ENCODE assay signal across 9 cellular contexts in genomic region chr11:28106351-28107043, GRCh38. TPM values are rescaled to one million over a fixed set of nuclear protein-coding genes. Genes with fewer than 3 reads are reported as not detected.
DNase-seq lines count a peak whose midpoint lies in the region; ATAC-seq, FAIRE-seq and TF ChIP-seq lines count a peak whose summit lies in the region.
"Had no signal": no experiment of that assay in that cellular context is flagged by ENCODE, and none has a peak within 500 bp of the region (broad histone marks: within the 10 kb centered on the region; RNA-seq: fewer than 3 reads in every experiment).

No MANE protein-coding gene starts in this region.

- peak overlapping the region; percentile 97 for H3K27ac Mint-ChIP-seq in Calu3 (ENCODE audit: unreplicated experiment)
- H3K27ac Mint-ChIP-seq in naive thymus-derived CD8-positive, alpha-beta T cell, result peak overlapping the region in 5 of 10 donors; percentile 52 to 99 (median 76)

- ATAC-seq in K562, result no peak
- ATAC-seq in naive thymus-derived CD8-positive, alpha-beta T cell, result no peak
- ATAC-seq in HG02678 (IDR thresholded peaks at IDR 0.05; ENCODE audit: unreplicated experiment), result no peak

- H3K9me3 Mint-ChIP-seq in Calu3 (ENCODE audit: low read depth, unreplicated experiment), result no peaks in the 10 kb centered on the region
- no peaks in the 10 kb centered on the region for H3K9me3 Mint-ChIP-seq in naive thymus-derived CD8-positive, alpha-beta T cell

- peak overlapping the region; percentile 22; the same call in 1 of the 2 replicates for H2AFZ ChIP-seq in K562 (ENCODE audit: low read depth, low read length)

- H3K4me3 ChIP-seq in MG63 (peak overlapping the region; percentile 85), K562 (peak overlapping the region; percentile 78)

- BruUV-seq in Calu3 (replicated peaks; lab: Mats Ljungman, UMichigan) (no TSS peak), K562 (replicated peaks; lab: Mats Ljungman, UMichigan) (no TSS peak)

- peaks cover 43% of the 10 kb centered on the region for H3K36me3 Mint-ChIP-seq in Calu3 (ENCODE audit: insufficient read depth, unreplicated experiment)
- H3K36me3 Mint-ChIP-seq in naive thymus-derived CD8-positive, alpha-beta T cell, result no peaks in the 10 kb centered on the region

- no peak for TF ChIP-seq POLR2A in K562 (conservative IDR thresholded peaks at IDR 0.05)

- no peaks in the 10 kb centered on the region for H3K9me1 ChIP-seq in K562 (ENCODE audit: control insufficient read depth, insufficient read depth, low read length)

- no peak for TF ChIP-seq RAD21 in K562 (CRISPR knock-in tag; conservative IDR thresholded peaks at IDR 0.05 in 1 of 2, IDR thresholded peaks at IDR 0.05 in 1 of 2)

- 3% methylated on average over 14 of the region's 14 CpGs for WGBS in K562 (ENCODE audit: insufficient coverage, low coverage, missing lambda C conversion rate)

- H3K4me3 Mint-ChIP-seq in Calu3 (ENCODE audit: low read depth, unreplicated experiment), result peak overlapping the region; percentile 87
- H3K4me3 Mint-ChIP-seq in naive thymus-derived CD8-positive, alpha-beta T cell, result peak overlapping the region in 7 of 10 donors; percentile 19 to 92 (median 50)

- in situ Hi-C loops in K562 (cut with MboI), result no loop called here

- H3K27me3 Mint-ChIP-seq in Calu3 (ENCODE audit: unreplicated experiment), result no peaks in the 10 kb centered on the region
- no peaks in the 10 kb centered on the region for H3K27me3 Mint-ChIP-seq in naive thymus-derived CD8-positive, alpha-beta T cell

- peaks cover 98% of the 10 kb centered on the region for H3K79me2 ChIP-seq in K562 (ENCODE audit: control insufficient read depth, insufficient read depth, low read length)

- H3K27me3 ChIP-seq in MG63, result no peaks in the 10 kb centered on the region
- H3K27me3 ChIP-seq in K562 (ENCODE audit: control insufficient read depth in 2 of 2, insufficient read depth in 2 of 2, low read length in 2 of 2), result no peaks in the 10 kb centered on the region

- TF ChIP-seq CTCF in Calu3 (IDR thresholded peaks at IDR 0.05; ENCODE audit: unreplicated experiment) (no peak), K562 (IDR thresholded peaks at IDR 0.05 in 2 of 3, conservative IDR thresholded peaks at IDR 0.05 in 1 of 3; ENCODE audit: insufficient read depth in 2 of 3, low read depth in 1 of 3, low read length in 3 of 3) (no peak)

- peaks cover 33% of the 10 kb centered on the region for H3K4me1 Mint-ChIP-seq in Calu3 (ENCODE audit: low read depth, unreplicated experiment)
- H3K4me1 Mint-ChIP-seq in naive thymus-derived CD8-positive, alpha-beta T cell, result peaks cover 16 to 51% (median 41%) of the 10 kb centered on the region in 4 donors

- intact Hi-C loops in Calu3 (cut with micrococcal nuclease; ENCODE audit: unreplicated experiment), result loop anchor here (5.0 kb wide), 3 partner anchors 241 to 1226 kb away; no protein-coding TSS in a partner anchor
- intact Hi-C loops in K562 (cut with micrococcal nuclease), result no loop called here
- intact Hi-C loops in cardiac septum (cut with DNase I), result loop anchor here (10.0 kb wide), 1 partner anchor 412 kb away; no protein-coding TSS in a partner anchor

- H3K36me3 ChIP-seq in MG63 (peaks cover 10% of the 10 kb centered on the region; the same call in 1 of the 2 replicates), K562 (ENCODE audit: control insufficient read depth, insufficient read depth, low read length) (peaks cover 3% of the 10 kb centered on the region; the same call in 1 of the 3 replicates)

- FAIRE-seq in K562 (lab: Jason Lieb, UNC), result no peak

- CTCF ChIA-PET in Calu3 (lab: Charles Lee), result interaction anchor here (0.6 to 2.9 kb wide), 6 partner anchors 130 to 1053 kb away, joined by 3 to 20 read pairs (median 3); partner anchors contain the start of gene BDNF
- CTCF ChIA-PET in K562 (lab: Yijun Ruan, JAX; ENCODE audit: low intra/inter-chr PET ratio), result no interaction called here

- H3K27ac ChIP-seq in K562 (ENCODE audit: extremely low read depth, low read depth, low read length), result peak overlapping the region; percentile 97

- peak overlapping the region; percentile 74 to 98 for H3K9ac ChIP-seq in K562 (ENCODE audit: insufficient read depth in 1 of 2, low read depth in 2 of 2, low read length in 2 of 2)

- TF ChIP-seq EP300 in K562 (IDR thresholded peaks at IDR 0.05; ENCODE audit: low read length), result no peak

- peak overlapping the region; percentile 98 for H3K4me2 ChIP-seq in K562 (ENCODE audit: insufficient read depth, low read length)

- no peak for DNase-seq in Calu3
- no peak for DNase-seq in MG63
- no peak for DNase-seq in K562 (ENCODE audit: extremely low read depth in 1 of 4, low spot score in 3 of 4)
- no peak for DNase-seq in naive thymus-derived CD8-positive, alpha-beta T cell
- no peak for DNase-seq in cardiac septum (ENCODE audit: low spot score)
- no peak for DNase-seq in stimulated activated CD4-positive, alpha-beta T cell treated with anti-CD3 and anti-CD28 coated beads, Interleukin-1b, Interleukin-23, amount 100 ng/mL, for 48 hours
- DNase-seq in iPS-NIHi11 (ENCODE audit: low spot score), result no peak
- DNase-seq: NCI-H1436 had no signal

- POLR2A ChIA-PET in K562 (lab: Yijun Ruan, JAX), result interaction anchor here (0.6 to 2.8 kb wide), 6 partner anchors 10 to 37 kb away, joined by 3 to 21 read pairs (median 4); no protein-coding TSS in a partner anchor
- POLR2A ChIA-PET in naive thymus-derived CD8-positive, alpha-beta T cell (lab: Charles Lee), result no interaction called here

- peaks cover 0 to 4% of the 10 kb centered on the region in 2 experiments; a peak in 3 of 5 replicates for H3K4me1 ChIP-seq in K562 (replicated peaks in 1 of 2; ENCODE audit: control insufficient read depth in 2 of 2, insufficient read depth in 2 of 2, low read length in 2 of 2)

- H3K9me3 ChIP-seq in MG63 (no peaks in the 10 kb centered on the region), K562 (replicated peaks; ENCODE audit: control insufficient read depth, insufficient read depth, low read depth, low read length) (no peaks in the 10 kb centered on the region)

- no peaks in the 10 kb centered on the region for H4K20me1 ChIP-seq in K562 (replicated peaks; ENCODE audit: control insufficient read depth, insufficient read depth, low read length)

TF ChIP-seq in K562, 482 proteins besides CTCF, POLR2A, EP300 and RAD21 (continues in another document):
- no peak for TF ChIP-seq CBX1 (IDR thresholded peaks at IDR 0.05; ENCODE audit: low read depth)
- peak; percentile 58; the same call in 1 of the 2 replicates for TF ChIP-seq MAFK (IDR thresholded peaks at IDR 0.05; ENCODE audit: low read length)

RNA-seq across cellular contexts. Expression of gene KIF18A, which starts 1.5 kb away (rescaled TPM):
- total RNA-seq in Calu3 (2022) (29.9 and 31.5 TPM in 2 replicates), K562 (2014; rRNA removed) (15.1 and 16.4 TPM in 2 replicates), K562 (2014; rRNA removed; fragmentation: Illumina TruSeq; extraction: Trizol) (36.1 and 42.6 TPM in 2 replicates), K562 (2015; rRNA removed; fragmentation: Illumina TruSeq; extraction: Trizol) (29.6 and 32.9 TPM in 2 replicates), K562 (2021) (22.1 and 22.5 TPM in 2 replicates), cardiac septum (0.27 TPM)
- total RNA-seq in MG63 (2014; rRNA removed; shearing (Covaris generic); ENCODE audit: low replicate concordance), result 12.4 and 41.3 TPM in 2 replicates
- 29.1 and 184 TPM in 2 replicates for total RNA-seq in K562 (2011; cell fraction: chromatin; rRNA removed; ENCODE audit: low replicate concordance)
- 14.5 and 23.7 TPM in 2 replicates for total RNA-seq in K562 (2011; cell fraction: nucleolus; rRNA removed)
- total RNA-seq in K562 (2011; cell fraction: nucleoplasm; rRNA removed), result 44.7 and 45.4 TPM in 2 replicates
- polyA plus RNA-seq in K562 (2011; rRNA removed) (22.0 and 24.4 TPM in 2 replicates), K562 (2014; fragmentation: Illumina TruSeq; extraction: Trizol) (24.1 and 27.0 TPM in 2 replicates), K562 (2014; fragmentation: Nextera tagmentation; extraction: Ambion mirVana) (10 to 100 TPM; 20.8 to 24.3 TPM), K562 (2014; rRNA removed) (17.3 TPM in 2 replicates)
- polyA plus RNA-seq in K562 (2011; cell fraction: cytosol; rRNA removed), result 2.9 and 7.4 TPM in 2 replicates
- 14.0 and 23.7 TPM in 2 replicates for polyA plus RNA-seq in K562 (2011; cell fraction: nucleus; rRNA removed)
- 18.1 and 19.0 TPM in 2 replicates for polyA plus RNA-seq in K562 (2012)
- 66.0 and 74.0 TPM in 2 replicates for polyA minus RNA-seq in K562 (2011; rRNA and poly(A)+ RNA removed)
- 12.3 and 14.2 TPM in 2 replicates for polyA minus RNA-seq in K562 (2011; cell fraction: cytosol; rRNA and poly(A)+ RNA removed)
- polyA minus RNA-seq in K562 (2011; cell fraction: nucleus; rRNA and poly(A)+ RNA removed), result 73.2 and 125 TPM in 2 replicates
- under 1 TPM; 0.39 to 0.52 TPM for total RNA-seq in naive thymus-derived CD8-positive, alpha-beta T cell
- polyA plus RNA-seq in naive thymus-derived CD8-positive, alpha-beta T cell, result 1 to 10 TPM in 1 of 3 donors, under 1 TPM in 2; 0.20 to 1.2 (median 0.41) TPM

RNA-seq across cellular contexts. Expression of gene METTL15, which starts 1.7 kb away (rescaled TPM):
- total RNA-seq in Calu3 (2022), result 19.0 and 19.4 TPM in 2 replicates
- 14.4 and 20.6 TPM in 2 replicates for total RNA-seq in MG63 (2014; rRNA removed; shearing (Covaris generic); ENCODE audit: low replicate concordance)
- 32.0 and 54.2 TPM in 2 replicates for total RNA-seq in K562 (2011; cell fraction: chromatin; rRNA removed; ENCODE audit: low replicate concordance)
- 11.5 and 16.8 TPM in 2 replicates for total RNA-seq in K562 (2011; cell fraction: nucleolus; rRNA removed)
- total RNA-seq in K562 (2011; cell fraction: nucleoplasm; rRNA removed), result 26.0 and 39.6 TPM in 2 replicates
- total RNA-seq in K562 (2014; rRNA removed), result 10.4 and 10.7 TPM in 2 replicates
- 21.7 and 24.2 TPM in 2 replicates for total RNA-seq in K562 (2014; rRNA removed; fragmentation: Illumina TruSeq; extraction: Trizol)
- total RNA-seq in K562 (2015; rRNA removed; fragmentation: Illumina TruSeq; extraction: Trizol), result 15.9 and 16.1 TPM in 2 replicates
- 12.5 and 15.9 TPM in 2 replicates for total RNA-seq in K562 (2021)
- polyA plus RNA-seq in K562 (2011; rRNA removed), result 17.5 and 20.4 TPM in 2 replicates
- polyA plus RNA-seq in K562 (2011; cell fraction: cytosol; rRNA removed), result 6.8 and 11.1 TPM in 2 replicates
- 13.2 and 14.6 TPM in 2 replicates for polyA plus RNA-seq in K562 (2011; cell fraction: nucleus; rRNA removed)
- 8.5 and 8.6 TPM in 2 replicates for polyA plus RNA-seq in K562 (2012)
- 10.1 and 12.1 TPM in 2 replicates for polyA plus RNA-seq in K562 (2014; fragmentation: Illumina TruSeq; extraction: Trizol)
- polyA plus RNA-seq in K562 (2014; fragmentation: Nextera tagmentation; extraction: Ambion mirVana), result 10 to 100 TPM; 19.1 to 20.9 TPM
- polyA plus RNA-seq in K562 (2014; rRNA removed), result 11.6 and 12.0 TPM in 2 replicates
- polyA minus RNA-seq in K562 (2011; rRNA and poly(A)+ RNA removed), result 32.8 and 40.0 TPM in 2 replicates
- 10.6 and 13.9 TPM in 2 replicates for polyA minus RNA-seq in K562 (2011; cell fraction: cytosol; rRNA and poly(A)+ RNA removed)
- 36.2 and 64.3 TPM in 2 replicates for polyA minus RNA-seq in K562 (2011; cell fraction: nucleus; rRNA and poly(A)+ RNA removed)
- total RNA-seq in naive thymus-derived CD8-positive, alpha-beta T cell, result 10 to 100 TPM; 13.9 to 14.0 TPM
- polyA plus RNA-seq in naive thymus-derived CD8-positive, alpha-beta T cell, result 1 to 10 TPM; 4.4 to 7.1 (median 6.8) TPM
- total RNA-seq in cardiac septum, result 10.9 TPM
